Comparison of ENCODE assay signal across 1 cellular context in the genomic region with DNA sequence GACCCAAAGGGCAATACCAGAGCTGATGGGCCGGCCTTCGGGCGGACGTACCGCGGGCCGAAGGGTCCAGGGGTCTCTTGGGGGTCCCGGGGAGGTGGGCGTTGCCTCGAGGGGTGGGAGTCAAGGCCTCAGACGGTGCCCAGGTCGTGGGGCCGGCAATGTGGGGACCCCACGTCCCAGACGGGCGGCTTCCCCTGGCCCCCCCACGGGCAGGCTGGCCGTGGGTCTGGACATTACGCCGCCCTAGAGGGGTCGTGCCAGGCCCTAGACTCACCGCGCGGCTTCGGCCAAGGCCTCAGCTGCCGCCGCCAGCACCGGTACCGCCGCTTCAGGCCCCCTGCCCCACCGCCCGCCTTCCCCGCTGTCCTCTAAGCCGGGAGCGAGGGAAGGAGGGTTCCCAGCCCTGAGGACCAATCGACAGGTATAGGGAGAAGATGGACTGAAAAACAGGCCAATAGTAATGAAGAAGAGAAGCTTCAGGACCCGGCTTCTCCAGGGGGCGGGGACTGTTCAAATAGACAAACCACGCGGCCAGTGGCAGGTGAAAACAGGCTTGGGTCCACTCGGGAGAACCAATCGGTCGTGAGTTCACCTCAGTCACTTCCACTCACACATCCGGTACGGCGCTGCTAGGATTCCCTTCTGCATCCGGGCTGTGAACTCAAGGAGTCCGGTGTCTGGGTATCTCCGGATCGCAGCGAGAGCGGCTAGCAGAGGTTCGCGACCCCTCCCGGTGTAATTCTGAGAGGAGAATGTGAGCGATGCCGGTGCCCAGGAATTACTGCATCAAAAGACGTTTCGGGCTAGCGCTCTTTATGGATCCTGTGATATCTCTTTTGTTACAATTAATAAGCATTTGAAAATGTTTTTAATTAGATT.
TF ChIP-seq lines count a peak whose summit lies in the region.

A gene (minus strand): TSS at position 381 of the 879 bp plus-strand sequence. CDS start 3,142 bp downstream, outside the sequence.

TF ChIP-seq in HepG2, 621 proteins besides CTCF, POLR2A, EP300 and RAD21 (continued from another document and continues in another):
- TF ChIP-seq ZMYM4 (CRISPR knock-in tag; IDR thresholded peaks at IDR 0.05) = no peak
- TF ChIP-seq MTF2 (CRISPR knock-in tag; IDR thresholded peaks at IDR 0.05; ENCODE audit: borderline replicate concordance) = no peak
- peak; percentile 33; the same call in 1 of the 2 replicates for TF ChIP-seq ZBTB7B (CRISPR knock-in tag; IDR thresholded peaks at IDR 0.05)
- no peak for TF ChIP-seq NFATC3 (CRISPR knock-in tag; IDR thresholded peaks at IDR 0.05)
- TF ChIP-seq ZFP90 (CRISPR knock-in tag; IDR thresholded peaks at IDR 0.05; ENCODE audit: borderline replicate concordance) = no peak
- TF ChIP-seq REL (CRISPR knock-in tag; conservative IDR thresholded peaks at IDR 0.05) = no peak
- TF ChIP-seq GATA4 (IDR thresholded peaks at IDR 0.05; ENCODE audit: borderline replicate concordance, low read depth) = 0 out of 2 replicates have a peak, but pooled peaks have one; percentile 20
- no peak for TF ChIP-seq ARID2 (CRISPR knock-in tag; IDR thresholded peaks at IDR 0.05; ENCODE audit: borderline replicate concordance)
- TF ChIP-seq KLF16 (CRISPR knock-in tag; IDR thresholded peaks at IDR 0.05) = peak in 1 of 2 experiments; percentile 66; a peak in 1 of 4 replicates
- TF ChIP-seq, protein P1, sequence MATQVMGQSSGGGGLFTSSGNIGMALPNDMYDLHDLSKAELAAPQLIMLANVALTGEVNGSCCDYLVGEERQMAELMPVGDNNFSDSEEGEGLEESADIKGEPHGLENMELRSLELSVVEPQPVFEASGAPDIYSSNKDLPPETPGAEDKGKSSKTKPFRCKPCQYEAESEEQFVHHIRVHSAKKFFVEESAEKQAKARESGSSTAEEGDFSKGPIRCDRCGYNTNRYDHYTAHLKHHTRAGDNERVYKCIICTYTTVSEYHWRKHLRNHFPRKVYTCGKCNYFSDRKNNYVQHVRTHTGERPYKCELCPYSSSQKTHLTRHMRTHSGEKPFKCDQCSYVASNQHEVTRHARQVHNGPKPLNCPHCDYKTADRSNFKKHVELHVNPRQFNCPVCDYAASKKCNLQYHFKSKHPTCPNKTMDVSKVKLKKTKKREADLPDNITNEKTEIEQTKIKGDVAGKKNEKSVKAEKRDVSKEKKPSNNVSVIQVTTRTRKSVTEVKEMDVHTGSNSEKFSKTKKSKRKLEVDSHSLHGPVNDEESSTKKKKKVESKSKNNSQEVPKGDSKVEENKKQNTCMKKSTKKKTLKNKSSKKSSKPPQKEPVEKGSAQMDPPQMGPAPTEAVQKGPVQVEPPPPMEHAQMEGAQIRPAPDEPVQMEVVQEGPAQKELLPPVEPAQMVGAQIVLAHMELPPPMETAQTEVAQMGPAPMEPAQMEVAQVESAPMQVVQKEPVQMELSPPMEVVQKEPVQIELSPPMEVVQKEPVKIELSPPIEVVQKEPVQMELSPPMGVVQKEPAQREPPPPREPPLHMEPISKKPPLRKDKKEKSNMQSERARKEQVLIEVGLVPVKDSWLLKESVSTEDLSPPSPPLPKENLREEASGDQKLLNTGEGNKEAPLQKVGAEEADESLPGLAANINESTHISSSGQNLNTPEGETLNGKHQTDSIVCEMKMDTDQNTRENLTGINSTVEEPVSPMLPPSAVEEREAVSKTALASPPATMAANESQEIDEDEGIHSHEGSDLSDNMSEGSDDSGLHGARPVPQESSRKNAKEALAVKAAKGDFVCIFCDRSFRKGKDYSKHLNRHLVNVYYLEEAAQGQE (IDR thresholded peaks at IDR 0.05; ENCODE audit: borderline replicate concordance in 1 of 2, low read depth in 1 of 2, low read length in 2 of 2) = peak in 1 of 2 experiments; percentile 41; a peak in 1 of 4 replicates
- TF ChIP-seq KDM2A (CRISPR knock-in tag; IDR thresholded peaks at IDR 0.05; ENCODE audit: borderline replicate concordance, low read depth) = peak; percentile 89
- TF ChIP-seq HNRNPLL (IDR thresholded peaks at IDR 0.05; ENCODE audit: low read depth, low read length, poor library complexity, severe bottlenecking) = peak; percentile 32
- TF ChIP-seq, protein P2, sequence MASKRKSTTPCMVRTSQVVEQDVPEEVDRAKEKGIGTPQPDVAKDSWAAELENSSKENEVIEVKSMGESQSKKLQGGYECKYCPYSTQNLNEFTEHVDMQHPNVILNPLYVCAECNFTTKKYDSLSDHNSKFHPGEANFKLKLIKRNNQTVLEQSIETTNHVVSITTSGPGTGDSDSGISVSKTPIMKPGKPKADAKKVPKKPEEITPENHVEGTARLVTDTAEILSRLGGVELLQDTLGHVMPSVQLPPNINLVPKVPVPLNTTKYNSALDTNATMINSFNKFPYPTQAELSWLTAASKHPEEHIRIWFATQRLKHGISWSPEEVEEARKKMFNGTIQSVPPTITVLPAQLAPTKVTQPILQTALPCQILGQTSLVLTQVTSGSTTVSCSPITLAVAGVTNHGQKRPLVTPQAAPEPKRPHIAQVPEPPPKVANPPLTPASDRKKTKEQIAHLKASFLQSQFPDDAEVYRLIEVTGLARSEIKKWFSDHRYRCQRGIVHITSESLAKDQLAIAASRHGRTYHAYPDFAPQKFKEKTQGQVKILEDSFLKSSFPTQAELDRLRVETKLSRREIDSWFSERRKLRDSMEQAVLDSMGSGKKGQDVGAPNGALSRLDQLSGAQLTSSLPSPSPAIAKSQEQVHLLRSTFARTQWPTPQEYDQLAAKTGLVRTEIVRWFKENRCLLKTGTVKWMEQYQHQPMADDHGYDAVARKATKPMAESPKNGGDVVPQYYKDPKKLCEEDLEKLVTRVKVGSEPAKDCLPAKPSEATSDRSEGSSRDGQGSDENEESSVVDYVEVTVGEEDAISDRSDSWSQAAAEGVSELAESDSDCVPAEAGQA (IDR thresholded peaks at IDR 0.05; ENCODE audit: low read depth) = peak; percentile 48; the same call in 1 of the 2 replicates
- TF ChIP-seq, protein P2 (CRISPR knock-in tag; IDR thresholded peaks at IDR 0.05; ENCODE audit: borderline replicate concordance) = no peak
- peak; percentile 68; the same call in 1 of the 2 replicates for TF ChIP-seq SAFB2 (CRISPR knock-in tag; IDR thresholded peaks at IDR 0.05; ENCODE audit: borderline replicate concordance, low read depth)
- peak; percentile 51; the same call in 1 of the 2 replicates for TF ChIP-seq RARA (CRISPR knock-in tag; IDR thresholded peaks at IDR 0.05)
- no peak for TF ChIP-seq ARNT2 (CRISPR knock-in tag; IDR thresholded peaks at IDR 0.05; ENCODE audit: low read depth)
- TF ChIP-seq ZNF781 (CRISPR knock-in tag; IDR thresholded peaks at IDR 0.05; ENCODE audit: borderline replicate concordance, not compliant biosample characterization) = no peak
- no peak for TF ChIP-seq ZNF451 (CRISPR knock-in tag; IDR thresholded peaks at IDR 0.05)
- TF ChIP-seq ZNF101 (CRISPR knock-in tag; IDR thresholded peaks at IDR 0.05; ENCODE audit: borderline replicate concordance, low read depth) = no peak
- TF ChIP-seq RBM39 (IDR thresholded peaks at IDR 0.05; ENCODE audit: low read depth, low read length, poor library complexity, severe bottlenecking) = no peak
- TF ChIP-seq, protein P3, sequence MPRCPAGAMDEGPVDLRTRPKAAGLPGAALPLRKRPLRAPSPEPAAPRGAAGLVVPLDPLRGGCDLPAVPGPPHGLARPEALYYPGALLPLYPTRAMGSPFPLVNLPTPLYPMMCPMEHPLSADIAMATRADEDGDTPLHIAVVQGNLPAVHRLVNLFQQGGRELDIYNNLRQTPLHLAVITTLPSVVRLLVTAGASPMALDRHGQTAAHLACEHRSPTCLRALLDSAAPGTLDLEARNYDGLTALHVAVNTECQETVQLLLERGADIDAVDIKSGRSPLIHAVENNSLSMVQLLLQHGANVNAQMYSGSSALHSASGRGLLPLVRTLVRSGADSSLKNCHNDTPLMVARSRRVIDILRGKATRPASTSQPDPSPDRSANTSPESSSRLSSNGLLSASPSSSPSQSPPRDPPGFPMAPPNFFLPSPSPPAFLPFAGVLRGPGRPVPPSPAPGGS (CRISPR knock-in tag; IDR thresholded peaks at IDR 0.05) = no peak
- TF ChIP-seq SRF (IDR thresholded peaks at IDR 0.05; ENCODE audit: low read depth, low read length) = peak; percentile 78
- TF ChIP-seq ZNF124 (CRISPR knock-in tag; IDR thresholded peaks at IDR 0.05) = peak; percentile 49; the same call in 1 of the 2 replicates
- no peak for TF ChIP-seq ZEB1 (IDR thresholded peaks at IDR 0.05; ENCODE audit: insufficient replicate concordance, low read depth)
- peak; percentile 97 for TF ChIP-seq XRCC5 (optimal IDR thresholded peaks at IDR 0.05; ENCODE audit: low read length)
- no peak for TF ChIP-seq STAG1 (CRISPR knock-in tag; IDR thresholded peaks at IDR 0.05)
- no peak for TF ChIP-seq TBX3 (IDR thresholded peaks at IDR 0.05; ENCODE audit: borderline replicate concordance)
- TF ChIP-seq TAF1 (CRISPR knock-in tag; IDR thresholded peaks at IDR 0.05) = peak; percentile 74
- peak; percentile 86 for TF ChIP-seq ZKSCAN8 (CRISPR knock-in tag; IDR thresholded peaks at IDR 0.05; ENCODE audit: borderline replicate concordance)
- TF ChIP-seq, protein P4, sequence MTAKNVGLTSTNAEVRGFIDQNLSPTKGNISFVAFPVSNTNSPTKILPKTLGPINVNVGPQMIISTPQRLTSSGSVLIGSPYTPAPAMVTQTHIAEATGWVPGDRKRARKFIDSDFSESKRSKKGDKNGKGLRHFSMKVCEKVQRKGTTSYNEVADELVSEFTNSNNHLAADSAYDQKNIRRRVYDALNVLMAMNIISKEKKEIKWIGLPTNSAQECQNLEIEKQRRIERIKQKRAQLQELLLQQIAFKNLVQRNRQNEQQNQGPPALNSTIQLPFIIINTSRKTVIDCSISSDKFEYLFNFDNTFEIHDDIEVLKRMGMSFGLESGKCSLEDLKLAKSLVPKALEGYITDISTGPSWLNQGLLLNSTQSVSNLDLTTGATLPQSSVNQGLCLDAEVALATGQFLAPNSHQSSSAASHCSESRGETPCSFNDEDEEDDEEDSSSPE (CRISPR knock-in tag; IDR thresholded peaks at IDR 0.05) = peak; percentile 75
- TF ChIP-seq, protein P5, sequence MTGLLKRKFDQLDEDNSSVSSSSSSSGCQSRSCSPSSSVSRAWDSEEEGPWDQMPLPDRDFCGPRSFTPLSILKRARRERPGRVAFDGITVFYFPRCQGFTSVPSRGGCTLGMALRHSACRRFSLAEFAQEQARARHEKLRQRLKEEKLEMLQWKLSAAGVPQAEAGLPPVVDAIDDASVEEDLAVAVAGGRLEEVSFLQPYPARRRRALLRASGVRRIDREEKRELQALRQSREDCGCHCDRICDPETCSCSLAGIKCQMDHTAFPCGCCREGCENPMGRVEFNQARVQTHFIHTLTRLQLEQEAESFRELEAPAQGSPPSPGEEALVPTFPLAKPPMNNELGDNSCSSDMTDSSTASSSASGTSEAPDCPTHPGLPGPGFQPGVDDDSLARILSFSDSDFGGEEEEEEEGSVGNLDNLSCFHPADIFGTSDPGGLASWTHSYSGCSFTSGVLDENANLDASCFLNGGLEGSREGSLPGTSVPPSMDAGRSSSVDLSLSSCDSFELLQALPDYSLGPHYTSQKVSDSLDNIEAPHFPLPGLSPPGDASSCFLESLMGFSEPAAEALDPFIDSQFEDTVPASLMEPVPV (CRISPR knock-in tag; IDR thresholded peaks at IDR 0.05) = no peak
- TF ChIP-seq, protein P6, sequence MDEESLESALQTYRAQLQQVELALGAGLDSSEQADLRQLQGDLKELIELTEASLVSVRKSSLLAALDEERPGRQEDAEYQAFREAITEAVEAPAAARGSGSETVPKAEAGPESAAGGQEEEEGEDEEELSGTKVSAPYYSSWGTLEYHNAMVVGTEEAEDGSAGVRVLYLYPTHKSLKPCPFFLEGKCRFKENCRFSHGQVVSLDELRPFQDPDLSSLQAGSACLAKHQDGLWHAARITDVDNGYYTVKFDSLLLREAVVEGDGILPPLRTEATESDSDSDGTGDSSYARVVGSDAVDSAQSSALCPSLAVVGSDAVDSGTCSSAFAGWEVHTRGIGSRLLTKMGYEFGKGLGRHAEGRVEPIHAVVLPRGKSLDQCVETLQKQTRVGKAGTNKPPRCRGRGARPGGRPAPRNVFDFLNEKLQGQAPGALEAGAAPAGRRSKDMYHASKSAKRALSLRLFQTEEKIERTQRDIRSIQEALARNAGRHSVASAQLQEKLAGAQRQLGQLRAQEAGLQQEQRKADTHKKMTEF (CRISPR knock-in tag; IDR thresholded peaks at IDR 0.05) = 0 out of 2 replicates have a peak, but pooled peaks have one; percentile 74
- peak; percentile 63 for TF ChIP-seq MEF2D (CRISPR knock-in tag; IDR thresholded peaks at IDR 0.05)
- TF ChIP-seq SIX4 (CRISPR knock-in tag; IDR thresholded peaks at IDR 0.05) = peak; percentile 34
- no peak for TF ChIP-seq ZNF256 (CRISPR knock-in tag; conservative IDR thresholded peaks at IDR 0.05)
- TF ChIP-seq ZNF224 (CRISPR knock-in tag; IDR thresholded peaks at IDR 0.05) = no peak
- TF ChIP-seq, protein P7, sequence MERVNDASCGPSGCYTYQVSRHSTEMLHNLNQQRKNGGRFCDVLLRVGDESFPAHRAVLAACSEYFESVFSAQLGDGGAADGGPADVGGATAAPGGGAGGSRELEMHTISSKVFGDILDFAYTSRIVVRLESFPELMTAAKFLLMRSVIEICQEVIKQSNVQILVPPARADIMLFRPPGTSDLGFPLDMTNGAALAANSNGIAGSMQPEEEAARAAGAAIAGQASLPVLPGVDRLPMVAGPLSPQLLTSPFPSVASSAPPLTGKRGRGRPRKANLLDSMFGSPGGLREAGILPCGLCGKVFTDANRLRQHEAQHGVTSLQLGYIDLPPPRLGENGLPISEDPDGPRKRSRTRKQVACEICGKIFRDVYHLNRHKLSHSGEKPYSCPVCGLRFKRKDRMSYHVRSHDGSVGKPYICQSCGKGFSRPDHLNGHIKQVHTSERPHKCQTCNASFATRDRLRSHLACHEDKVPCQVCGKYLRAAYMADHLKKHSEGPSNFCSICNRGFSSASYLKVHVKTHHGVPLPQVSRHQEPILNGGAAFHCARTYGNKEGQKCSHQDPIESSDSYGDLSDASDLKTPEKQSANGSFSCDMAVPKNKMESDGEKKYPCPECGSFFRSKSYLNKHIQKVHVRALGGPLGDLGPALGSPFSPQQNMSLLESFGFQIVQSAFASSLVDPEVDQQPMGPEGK (CRISPR knock-in tag; IDR thresholded peaks at IDR 0.05) = peak; percentile 76
- TF ChIP-seq DMAP1 (CRISPR knock-in tag; IDR thresholded peaks at IDR 0.05) = peak; percentile 67; the same call in 1 of the 2 replicates
- TF ChIP-seq NFE2L2 (IDR thresholded peaks at IDR 0.05; ENCODE audit: low read length) = no peak
- peak; percentile 74 for TF ChIP-seq ZNF350 (CRISPR knock-in tag; IDR thresholded peaks at IDR 0.05; ENCODE audit: borderline replicate concordance, low read depth)
- 0 out of 2 replicates have a peak, but pooled peaks have one; percentile 9 for TF ChIP-seq PPARG (CRISPR knock-in tag; conservative IDR thresholded peaks at IDR 0.05)
- no peak for TF ChIP-seq NPAS2 (CRISPR knock-in tag; IDR thresholded peaks at IDR 0.05; ENCODE audit: borderline replicate concordance)
